In the genomic region with DNA sequence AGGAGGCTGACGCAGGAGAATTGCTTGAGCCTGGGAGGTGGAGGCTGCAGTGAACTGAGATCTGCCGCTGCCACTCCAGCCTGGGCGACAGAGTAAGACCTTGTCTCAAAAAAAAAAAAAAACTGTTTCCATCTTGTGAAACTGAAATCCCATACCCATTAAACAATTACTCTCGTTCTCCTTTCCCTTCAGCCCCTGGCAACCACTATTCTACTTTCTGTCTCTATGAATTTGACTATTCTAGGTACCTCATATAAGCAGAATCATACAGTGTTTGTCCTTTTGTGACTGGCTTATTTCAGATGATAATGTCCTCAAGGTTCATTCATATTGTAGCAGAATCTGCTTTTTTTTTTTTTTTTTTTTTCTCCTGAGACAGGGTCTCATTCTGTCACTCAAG, we compare ENCODE assay signal across 27 cellular contexts.
"Had no signal": no experiment of that assay in that cellular context is flagged by ENCODE, and none has a peak within 500 bp of the region (broad histone marks: within the 10 kb centered on the region; RNA-seq: fewer than 3 reads in every experiment).

No MANE protein-coding gene starts in this region.

- H3K36me3 ChIP-seq: brain microvascular endothelial cell, gastrocnemius medialis, heart left ventricle, WERI-Rb-1 had no signal

- H3K9me3 ChIP-seq: gastrocnemius medialis, heart left ventricle had no signal

- H3K4me3 ChIP-seq: coronary artery, dorsolateral prefrontal cortex, gastrocnemius medialis, heart left ventricle had no signal

- H3K27me3 ChIP-seq: brain microvascular endothelial cell, dorsolateral prefrontal cortex, gastrocnemius medialis, heart left ventricle had no signal

- H3K27ac ChIP-seq: brain microvascular endothelial cell, coronary artery, dorsolateral prefrontal cortex, gastrocnemius medialis, heart left ventricle, WERI-Rb-1 had no signal

- ATAC-seq: activated CD4-positive, CD25-positive, alpha-beta regulatory T cell treated with anti-CD3 and anti-CD28 coated beads, Interleukin-2, amount 50 U/mL, for 24 hours; activated CD8-positive, alpha-beta T cell treated with anti-CD3 and anti-CD28 coated beads for 36 hours; activated T-cell treated with anti-CD3 and anti-CD28 coated beads, Interleukin-2, amount 50 U/mL, for 4 hours; activated T-helper 17 cell treated with anti-CD3 and anti-CD28 coated beads, Interleukin-2, amount 50 U/mL, for 72 hours; esophagus mucosa; gastrocnemius medialis; heart left ventricle; T-helper 17 cell had no signal

- DNase-seq: activated B cell treated with CpG ODN at 0.5 μM for 24 hours; activated CD4-positive, alpha-beta T cell treated with anti-CD3 and anti-CD28 coated beads for 48 hours; activated CD4-positive, alpha-beta T cell treated with anti-CD3 and anti-CD28 coated beads, Interleukin-2, amount 50 U/mL, for 1 hour; activated CD4-positive, alpha-beta T cell treated with anti-CD3 and anti-CD28 coated beads, Interleukin-2, amount 50 U/mL, for 48 hours; activated CD8-positive, alpha-beta memory T cell treated with anti-CD3 and anti-CD28 coated beads for 24 hours; activated CD8-positive, alpha-beta T cell treated with anti-CD3 and anti-CD28 coated beads for 36 hours; activated effector memory CD4-positive, alpha-beta T cell treated with Interleukin-2 at 50 U/mL for 16 hours; activated gamma-delta T cell treated with Interleukin-2 at 50 U/mL for 16 hours; activated naive CD4-positive, alpha-beta T cell treated with anti-CD3 and anti-CD28 coated beads, Interleukin-2, amount 50 U/mL, for 16 hours; activated naive CD4-positive, alpha-beta T cell treated with Interleukin-2 at 50 U/mL for 16 hours; activated T-cell treated with anti-CD3 and anti-CD28 coated beads, Interleukin-2, amount 50 U/mL, for 4 hours; amniotic stem cell; anterior cingulate cortex; brain microvascular endothelial cell; dorsolateral prefrontal cortex; effector memory CD4-positive, alpha-beta T cell; endodermal cell; foreskin fibroblast; gastrocnemius medialis; glutamatergic neuron; heart left ventricle; T-helper 17 cell; WERI-Rb-1 had no signal
